In the genomic region with DNA sequence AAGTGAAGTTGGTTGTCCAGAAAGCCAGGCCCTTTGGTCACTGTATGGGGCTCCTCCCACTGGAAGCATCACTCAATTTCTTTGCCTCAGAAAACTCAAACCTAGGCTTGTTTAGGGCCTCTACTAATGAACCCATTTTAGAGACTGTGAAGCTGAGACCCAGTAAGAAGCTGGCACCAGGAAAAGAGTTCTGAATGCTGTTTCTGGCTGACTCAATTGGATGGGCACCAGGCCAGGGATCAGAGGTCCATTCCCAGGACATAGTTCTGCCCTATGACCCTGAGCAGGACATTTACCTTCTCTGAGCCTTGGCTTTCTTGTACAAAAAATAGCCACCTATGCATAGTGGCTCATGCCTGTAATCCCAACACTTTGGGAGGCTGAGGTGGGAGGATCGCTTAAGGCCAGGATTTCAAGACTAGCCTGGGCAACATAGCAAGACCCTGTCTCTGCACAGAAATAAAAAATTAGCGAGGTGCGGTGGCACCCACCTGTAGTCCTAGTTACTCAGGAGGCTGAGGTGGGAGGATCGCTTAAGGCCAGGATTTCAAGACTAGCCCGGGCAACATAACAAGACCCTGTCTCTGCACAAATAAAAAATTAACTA, we compare ENCODE assay signal across 24 cellular contexts. TPM values are rescaled to one million over a fixed set of nuclear protein-coding genes. Genes with fewer than 3 reads are reported as not detected.
"Had no signal": no experiment of that assay in that cellular context is flagged by ENCODE, and none has a peak within 500 bp of the region (broad histone marks: within the 10 kb centered on the region; RNA-seq: fewer than 3 reads in every experiment).

No MANE protein-coding gene starts in this region.

- FAIRE-seq: keratinocyte, pancreas had no signal

- H3K4me3 ChIP-seq: colonic mucosa, gastrocnemius medialis, left lung, lower lobe of right lung, pancreas, stomach, thyroid gland, vagina had no signal

- H3K27me3 ChIP-seq: colonic mucosa, gastrocnemius medialis, left lung, pancreas, stomach, thyroid gland, vagina had no signal

- H3K9me3 ChIP-seq: colonic mucosa, gastrocnemius medialis, left lung, lower lobe of right lung, neutrophil, pancreas, stomach, thyroid gland, vagina had no signal

- H3K36me3 ChIP-seq: colonic mucosa, neutrophil had no signal

- H3K27ac ChIP-seq: colonic mucosa, epithelial cell of prostate, gastrocnemius medialis, left lung, lower lobe of right lung, neutrophil, pancreas, stomach, thyroid gland, vagina had no signal

- H3K4me1 ChIP-seq: colonic mucosa had no signal

- DNase-seq: colonic mucosa; effector CD8-positive, alpha-beta T cell; endodermal cell; foreskin fibroblast; gastrocnemius medialis; head of caudate nucleus; left lung; lower lobe of right lung; naive thymus-derived CD8-positive, alpha-beta T cell; pancreas; retina; stimulated activated CD4-positive, alpha-beta T cell treated with anti-CD3 and anti-CD28 coated beads, Interleukin-2, amount 100 ng/mL, for 24 hours; stimulated activated CD4-positive, alpha-beta T cell treated with anti-CD3 and anti-CD28 coated beads, Interleukin-4, amount 100 ng/mL, for 24 hours; stimulated activated naive CD4-positive, alpha-beta T cell treated with Interleukin-2 at 50 U/mL for 16 hours; stomach; thyroid gland; trophoblast cell had no signal

- ATAC-seq: esophagus mucosa; gastrocnemius medialis; left lung; lower lobe of right lung; naive thymus-derived CD8-positive, alpha-beta T cell; pancreas; sciatic nerve; stimulated activated effector memory CD8-positive, alpha-beta T cell treated with anti-CD3 and anti-CD28 coated beads, Interleukin-12 subunit alpha, Interleukin-12 subunit beta, amount 100 ng/mL, for 72 hours had no signal

RNA-seq across cellular contexts. Expression of a gene that starts 30.6 kb away (rescaled TPM):
- polyA plus RNA-seq: naive thymus-derived CD8-positive, alpha-beta T cell had no signal

RNA-seq across cellular contexts. Expression of a gene that starts 38.4 kb away (rescaled TPM):
- total RNA-seq: naive thymus-derived CD8-positive, alpha-beta T cell had no signal
- polyA plus RNA-seq: naive thymus-derived CD8-positive, alpha-beta T cell had no signal
